Comparison of ENCODE assay signal across 1 cellular context in the genomic region with DNA sequence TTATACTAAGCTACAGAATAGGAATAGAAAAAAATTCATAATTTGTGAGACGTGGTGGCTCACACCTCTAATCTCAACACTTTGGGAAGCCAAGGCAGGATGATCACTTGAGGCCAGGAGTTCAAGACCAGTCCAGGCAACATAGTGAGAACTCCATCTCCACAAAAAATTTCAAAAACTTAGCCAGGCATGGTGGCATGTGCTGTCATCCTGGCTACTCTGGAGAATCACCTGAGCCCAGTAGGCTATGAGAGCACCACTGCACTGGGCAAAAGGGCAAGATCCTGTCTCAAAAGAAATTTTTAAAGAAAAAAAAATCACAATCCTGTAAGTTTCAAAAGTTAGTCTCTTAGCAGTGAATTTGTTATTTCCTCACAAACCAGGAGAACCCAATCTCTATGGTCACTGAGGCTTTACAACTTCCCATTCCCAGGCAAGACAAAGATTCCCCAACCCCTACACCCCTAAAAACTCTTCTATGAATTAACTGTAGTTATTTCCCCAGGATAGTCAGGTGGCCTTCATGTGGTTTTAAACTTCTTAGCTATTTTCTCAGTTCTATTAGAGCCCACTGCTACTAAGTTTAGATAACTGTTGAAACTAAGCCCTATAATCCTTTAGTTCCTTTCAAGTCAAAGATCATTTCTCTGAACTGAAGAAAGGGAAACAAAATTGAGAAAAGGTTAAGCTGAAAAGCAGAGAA.
TF ChIP-seq lines count a peak whose summit lies in the region.

No MANE protein-coding gene starts in this region.

TF ChIP-seq in WTC11, 78 proteins besides CTCF, POLR2A, EP300 and RAD21 (continued from another document):
- TF ChIP-seq AR (CRISPR knock-in tag; IDR thresholded peaks at IDR 0.05) (no peak), ZNF121 (CRISPR knock-in tag; IDR thresholded peaks at IDR 0.05) (no peak), CREM (CRISPR knock-in tag; IDR thresholded peaks at IDR 0.05) (no peak), GABPB1 (CRISPR knock-in tag; IDR thresholded peaks at IDR 0.05) (no peak), OVOL2 (CRISPR knock-in tag; IDR thresholded peaks at IDR 0.05; ENCODE audit: borderline replicate concordance) (no peak), NR3C1 (CRISPR knock-in tag; conservative IDR thresholded peaks at IDR 0.05; ENCODE audit: low read depth) (no peak), HMGXB4 (CRISPR knock-in tag; IDR thresholded peaks at IDR 0.05) (no peak), TEAD1 (CRISPR knock-in tag; IDR thresholded peaks at IDR 0.05) (no peak), MXD4 (CRISPR knock-in tag; IDR thresholded peaks at IDR 0.05; ENCODE audit: borderline replicate concordance) (no peak), NFYB (CRISPR knock-in tag; conservative IDR thresholded peaks at IDR 0.05; ENCODE audit: low read depth) (no peak), JAZF1 (CRISPR knock-in tag; IDR thresholded peaks at IDR 0.05) (no peak), ESRRA (CRISPR knock-in tag; IDR thresholded peaks at IDR 0.05; ENCODE audit: borderline replicate concordance) (no peak), MAX (CRISPR knock-in tag; IDR thresholded peaks at IDR 0.05) (no peak), ZSCAN18 (CRISPR knock-in tag; IDR thresholded peaks at IDR 0.05) (no peak)
- TF ChIP-seq, protein P1, sequence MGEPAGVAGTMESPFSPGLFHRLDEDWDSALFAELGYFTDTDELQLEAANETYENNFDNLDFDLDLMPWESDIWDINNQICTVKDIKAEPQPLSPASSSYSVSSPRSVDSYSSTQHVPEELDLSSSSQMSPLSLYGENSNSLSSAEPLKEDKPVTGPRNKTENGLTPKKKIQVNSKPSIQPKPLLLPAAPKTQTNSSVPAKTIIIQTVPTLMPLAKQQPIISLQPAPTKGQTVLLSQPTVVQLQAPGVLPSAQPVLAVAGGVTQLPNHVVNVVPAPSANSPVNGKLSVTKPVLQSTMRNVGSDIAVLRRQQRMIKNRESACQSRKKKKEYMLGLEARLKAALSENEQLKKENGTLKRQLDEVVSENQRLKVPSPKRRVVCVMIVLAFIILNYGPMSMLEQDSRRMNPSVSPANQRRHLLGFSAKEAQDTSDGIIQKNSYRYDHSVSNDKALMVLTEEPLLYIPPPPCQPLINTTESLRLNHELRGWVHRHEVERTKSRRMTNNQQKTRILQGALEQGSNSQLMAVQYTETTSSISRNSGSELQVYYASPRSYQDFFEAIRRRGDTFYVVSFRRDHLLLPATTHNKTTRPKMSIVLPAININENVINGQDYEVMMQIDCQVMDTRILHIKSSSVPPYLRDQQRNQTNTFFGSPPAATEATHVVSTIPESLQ (CRISPR knock-in tag; IDR thresholded peaks at IDR 0.05), result no peak
- TF ChIP-seq, protein P2, sequence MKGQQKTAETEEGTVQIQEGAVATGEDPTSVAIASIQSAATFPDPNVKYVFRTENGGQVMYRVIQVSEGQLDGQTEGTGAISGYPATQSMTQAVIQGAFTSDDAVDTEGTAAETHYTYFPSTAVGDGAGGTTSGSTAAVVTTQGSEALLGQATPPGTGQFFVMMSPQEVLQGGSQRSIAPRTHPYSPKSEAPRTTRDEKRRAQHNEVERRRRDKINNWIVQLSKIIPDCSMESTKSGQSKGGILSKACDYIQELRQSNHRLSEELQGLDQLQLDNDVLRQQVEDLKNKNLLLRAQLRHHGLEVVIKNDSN (CRISPR knock-in tag; IDR thresholded peaks at IDR 0.05), result no peak
- TF ChIP-seq, protein P3, sequence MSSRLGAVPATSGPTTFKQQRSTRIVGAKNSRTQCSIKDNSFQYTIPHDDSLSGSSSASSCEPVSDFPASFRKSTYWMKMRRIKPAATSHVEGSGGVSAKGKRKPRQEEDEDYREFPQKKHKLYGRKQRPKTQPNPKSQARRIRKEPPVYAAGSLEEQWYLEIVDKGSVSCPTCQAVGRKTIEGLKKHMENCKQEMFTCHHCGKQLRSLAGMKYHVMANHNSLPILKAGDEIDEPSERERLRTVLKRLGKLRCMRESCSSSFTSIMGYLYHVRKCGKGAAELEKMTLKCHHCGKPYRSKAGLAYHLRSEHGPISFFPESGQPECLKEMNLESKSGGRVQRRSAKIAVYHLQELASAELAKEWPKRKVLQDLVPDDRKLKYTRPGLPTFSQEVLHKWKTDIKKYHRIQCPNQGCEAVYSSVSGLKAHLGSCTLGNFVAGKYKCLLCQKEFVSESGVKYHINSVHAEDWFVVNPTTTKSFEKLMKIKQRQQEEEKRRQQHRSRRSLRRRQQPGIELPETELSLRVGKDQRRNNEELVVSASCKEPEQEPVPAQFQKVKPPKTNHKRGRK (CRISPR knock-in tag; IDR thresholded peaks at IDR 0.05; ENCODE audit: borderline replicate concordance), result no peak
- TF ChIP-seq, protein P4, sequence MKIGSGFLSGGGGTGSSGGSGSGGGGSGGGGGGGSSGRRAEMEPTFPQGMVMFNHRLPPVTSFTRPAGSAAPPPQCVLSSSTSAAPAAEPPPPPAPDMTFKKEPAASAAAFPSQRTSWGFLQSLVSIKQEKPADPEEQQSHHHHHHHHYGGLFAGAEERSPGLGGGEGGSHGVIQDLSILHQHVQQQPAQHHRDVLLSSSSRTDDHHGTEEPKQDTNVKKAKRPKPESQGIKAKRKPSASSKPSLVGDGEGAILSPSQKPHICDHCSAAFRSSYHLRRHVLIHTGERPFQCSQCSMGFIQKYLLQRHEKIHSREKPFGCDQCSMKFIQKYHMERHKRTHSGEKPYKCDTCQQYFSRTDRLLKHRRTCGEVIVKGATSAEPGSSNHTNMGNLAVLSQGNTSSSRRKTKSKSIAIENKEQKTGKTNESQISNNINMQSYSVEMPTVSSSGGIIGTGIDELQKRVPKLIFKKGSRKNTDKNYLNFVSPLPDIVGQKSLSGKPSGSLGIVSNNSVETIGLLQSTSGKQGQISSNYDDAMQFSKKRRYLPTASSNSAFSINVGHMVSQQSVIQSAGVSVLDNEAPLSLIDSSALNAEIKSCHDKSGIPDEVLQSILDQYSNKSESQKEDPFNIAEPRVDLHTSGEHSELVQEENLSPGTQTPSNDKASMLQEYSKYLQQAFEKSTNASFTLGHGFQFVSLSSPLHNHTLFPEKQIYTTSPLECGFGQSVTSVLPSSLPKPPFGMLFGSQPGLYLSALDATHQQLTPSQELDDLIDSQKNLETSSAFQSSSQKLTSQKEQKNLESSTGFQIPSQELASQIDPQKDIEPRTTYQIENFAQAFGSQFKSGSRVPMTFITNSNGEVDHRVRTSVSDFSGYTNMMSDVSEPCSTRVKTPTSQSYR (CRISPR knock-in tag; IDR thresholded peaks at IDR 0.05), result no peak
